Comparison of ENCODE assay signal across 22 cellular contexts in genomic region chr11:19525714-19526113, GRCh38.
"Had no signal": no experiment of that assay in that cellular context is flagged by ENCODE, and none has a peak within 500 bp of the region (broad histone marks: within the 10 kb centered on the region; RNA-seq: fewer than 3 reads in every experiment).

No MANE protein-coding gene starts in this region.

- H3K4me1 ChIP-seq: esophagus muscularis mucosa, foreskin keratinocyte, left lung, lower lobe of right lung, neural progenitor cell, parathyroid adenoma, psoas muscle had no signal

- H3K36me3 ChIP-seq: cardiac muscle cell, esophagus muscularis mucosa, left lung, lower lobe of right lung, neural progenitor cell, sigmoid colon, tibial artery had no signal

- DNase-seq: activated CD4-positive, alpha-beta T cell treated with anti-CD3 and anti-CD28 coated beads, Interleukin-2, amount 50 U/mL, for 1 hour; activated CD8-positive, alpha-beta T cell treated with anti-CD3 and anti-CD28 coated beads for 36 hours; activated naive CD8-positive, alpha-beta T cell treated with anti-CD3 and anti-CD28 coated beads, Interleukin-2, amount 50 U/mL, for 24 hours; activated T-cell treated with anti-CD3 and anti-CD28 coated beads, Interleukin-2, amount 50 U/mL, for 4 hours; foreskin keratinocyte; left lung; lower lobe of right lung; natural killer cell; occipital lobe; psoas muscle; sigmoid colon; small intestine; stimulated activated CD4-positive, alpha-beta T cell treated with anti-CD3 and anti-CD28 coated beads, Interleukin-1b, Interleukin-23, amount 100 ng/mL, for 48 hours; stimulated activated CD4-positive, alpha-beta T cell treated with anti-CD3 and anti-CD28 coated beads, Interleukin-4, amount 100 ng/mL, for 4 hours; stimulated activated CD8-positive, alpha-beta memory T cell treated with anti-CD3 and anti-CD28 coated beads, Interleukin-4, amount 100 ng/mL, for 48 hours; stimulated activated naive CD8-positive, alpha-beta T cell treated with anti-CD3 and anti-CD28 coated beads, Interleukin-15, amount 100 ng/mL, for 72 hours; substantia nigra; tibial artery had no signal

- H3K9me3 ChIP-seq: esophagus muscularis mucosa, left lung, lower lobe of right lung, psoas muscle, sigmoid colon, tibial artery had no signal

- ATAC-seq: activated CD8-positive, alpha-beta T cell treated with anti-CD3 and anti-CD28 coated beads for 36 hours; activated naive CD8-positive, alpha-beta T cell treated with anti-CD3 and anti-CD28 coated beads, Interleukin-2, amount 50 U/mL, for 24 hours; activated T-cell treated with anti-CD3 and anti-CD28 coated beads, Interleukin-2, amount 50 U/mL, for 4 hours; foreskin keratinocyte; left lung; lower lobe of right lung; natural killer cell; psoas muscle; stimulated activated naive CD8-positive, alpha-beta T cell treated with anti-CD3 and anti-CD28 coated beads, Interleukin-15, amount 100 ng/mL, for 72 hours had no signal

- H3K4me3 ChIP-seq: cardiac muscle cell, esophagus muscularis mucosa, left lung, lower lobe of right lung, neural progenitor cell, psoas muscle, sigmoid colon, tibial artery had no signal

- H3K27ac ChIP-seq: cardiac muscle cell, esophagus muscularis mucosa, foreskin keratinocyte, left lung, lower lobe of right lung, neural progenitor cell, parathyroid adenoma, psoas muscle, sigmoid colon, tibial artery had no signal

- H3K27me3 ChIP-seq: cardiac muscle cell, foreskin keratinocyte, left lung, sigmoid colon had no signal
